Comparison of ENCODE assay signal across 8 cellular contexts in genomic region chr2:105789745-105790466, GRCh38. TPM values are rescaled to one million over a fixed set of nuclear protein-coding genes. Genes with fewer than 3 reads are reported as not detected.
DNase-seq lines count a peak whose midpoint lies in the region; ATAC-seq and TF ChIP-seq lines count a peak whose summit lies in the region.

No MANE protein-coding gene starts in this region.

- H3K27me3 ChIP-seq in MM.1S (replicated peaks; ENCODE audit: insufficient read depth, low read length) (no peaks in the 10 kb centered on the region), esophagus squamous epithelium (no peaks in the 10 kb centered on the region)

- DNase-seq in GM10266 (ENCODE audit: extremely low spot score) (peak; percentile 30), H4 (ENCODE audit: low spot score) (peak; percentile 75), MM.1S (peak; percentile 74), esophagus squamous epithelium (lab: John Stamatoyannopoulos, UW) (no peak), progenitor cell of endocrine pancreas (ENCODE audit: low spot score, unreplicated experiment) (no peak), HUDEP-2 (lab: John Stamatoyannopoulos, UW; ENCODE audit: unreplicated experiment in 76 of 76) (no peak), WTC11 (ENCODE audit: low spot score) (no peak)
- DNase-seq in activated CD8-positive, alpha-beta memory T cell treated with anti-CD3 and anti-CD28 coated beads for 24 hours, result peak; percentile 79

- TF ChIP-seq CTCF in GM10266 (IDR thresholded peaks at IDR 0.05; ENCODE audit: control insufficient read depth, insufficient read depth, low read depth, missing control alignments), result peak; percentile 58
- TF ChIP-seq CTCF in MM.1S (IDR thresholded peaks at IDR 0.05; ENCODE audit: low read length), result peak; percentile 20
- TF ChIP-seq CTCF in esophagus squamous epithelium (IDR thresholded peaks at IDR 0.05), result no peak
- peak; percentile 19 for TF ChIP-seq CTCF in progenitor cell of endocrine pancreas (IDR thresholded peaks at IDR 0.05; ENCODE audit: unreplicated experiment)
- TF ChIP-seq CTCF in WTC11 (IDR thresholded peaks at IDR 0.05), result no peak

- CTCF ChIA-PET in WTC11 (lab: Charles Lee), result no interaction called here

- peak overlapping the region; percentile 87 for H3K27ac ChIP-seq in MM.1S (ENCODE audit: low read length)
- H3K27ac ChIP-seq in esophagus squamous epithelium, result peak overlapping the region; percentile 63 to 85 (median 73)

- no peaks in the 10 kb centered on the region for H3K9me3 ChIP-seq in MM.1S (replicated peaks; ENCODE audit: insufficient read depth, low read length)
- H3K9me3 ChIP-seq in esophagus squamous epithelium, result no peaks in the 10 kb centered on the region

- no peaks in the 10 kb centered on the region for H3K36me3 Mint-ChIP-seq in progenitor cell of endocrine pancreas (ENCODE audit: insufficient read depth)
- H3K36me3 Mint-ChIP-seq in WTC11, result no peaks in the 10 kb centered on the region

- H3K4me2 ChIP-seq in MM.1S (ENCODE audit: low read depth, low read length), result peak overlapping the region; percentile 52

- peaks cover 27% of the 10 kb centered on the region for H3F3A ChIP-seq in MM.1S (ENCODE audit: insufficient read depth, low read length)

- no peak overlapping the region for H3K27ac Mint-ChIP-seq in progenitor cell of endocrine pancreas
- H3K27ac Mint-ChIP-seq in WTC11, result no peak overlapping the region

- H3K27me3 Mint-ChIP-seq in progenitor cell of endocrine pancreas (no peaks in the 10 kb centered on the region), WTC11 (ENCODE audit: low read depth) (no peaks in the 10 kb centered on the region)

- intact Hi-C loops in esophagus squamous epithelium (cut with DNase I), result no loop called here

- H3K4me3 ChIP-seq in MM.1S (ENCODE audit: low read length), result no peak overlapping the region
- H3K4me3 ChIP-seq in esophagus squamous epithelium, result peak overlapping the region in 1 of 4 donors; percentile 19

- H3K79me2 ChIP-seq in MM.1S (ENCODE audit: low read length), result peaks cover 99% of the 10 kb centered on the region

- POLR2A ChIA-PET in WTC11 (lab: Charles Lee), result no interaction called here

- H3K9ac ChIP-seq in MM.1S (ENCODE audit: low read length), result peak overlapping the region; percentile 49

- H4K20me1 ChIP-seq in MM.1S (ENCODE audit: insufficient read depth, low read length), result 0 out of 2 replicates have a peak, but pooled peaks cover 7% of the 10 kb centered on the region

- H3K4me3 Mint-ChIP-seq in progenitor cell of endocrine pancreas (ENCODE audit: low read depth) (no peak overlapping the region), WTC11 (no peak overlapping the region)

- H3K9me3 Mint-ChIP-seq in progenitor cell of endocrine pancreas (ENCODE audit: low read depth), result no peaks in the 10 kb centered on the region
- H3K9me3 Mint-ChIP-seq in WTC11, result peaks cover 5% of the 10 kb centered on the region; the same call in 1 of the 2 replicates

- no peaks in the 10 kb centered on the region for H3K36me3 ChIP-seq in MM.1S (replicated peaks; ENCODE audit: insufficient read depth, low read length)
- H3K36me3 ChIP-seq in esophagus squamous epithelium, result peaks cover 0 to 7% (median 0%) of the 10 kb centered on the region in 3 donors

- peak in 1 of 4 donors; percentile 44 for TF ChIP-seq POLR2A in esophagus squamous epithelium (IDR thresholded peaks at IDR 0.05)

- 23 to 38% methylated on average over 10 to 11 of the region's 11 CpGs for WGBS in esophagus squamous epithelium, 2 donors

- H3K9me2 ChIP-seq in MM.1S (replicated peaks; ENCODE audit: insufficient read depth, low read length), result no peaks in the 10 kb centered on the region

- H3K4me1 ChIP-seq in MM.1S (ENCODE audit: low read length) (peaks cover 61% of the 10 kb centered on the region), esophagus squamous epithelium (peaks cover 37 to 98% (median 47%) of the 10 kb centered on the region in 3 donors)

- no peak for ATAC-seq in WTC11

- H2AFZ ChIP-seq in MM.1S (ENCODE audit: low read length), result no peak overlapping the region

- peaks cover 40% of the 10 kb centered on the region for H3K4me1 Mint-ChIP-seq in progenitor cell of endocrine pancreas (ENCODE audit: low read depth)
- H3K4me1 Mint-ChIP-seq in WTC11, result peaks cover 71% of the 10 kb centered on the region

TF ChIP-seq in WTC11, 78 proteins besides CTCF, POLR2A, EP300 and RAD21:
- TF ChIP-seq NFYB (CRISPR knock-in tag; conservative IDR thresholded peaks at IDR 0.05; ENCODE audit: low read depth), result no peak
- no peak for TF ChIP-seq PREB (CRISPR knock-in tag; IDR thresholded peaks at IDR 0.05; ENCODE audit: borderline replicate concordance)
- no peak for TF ChIP-seq PRRX2 (CRISPR knock-in tag; IDR thresholded peaks at IDR 0.05)
- no peak for TF ChIP-seq ZBTB21 (CRISPR knock-in tag; IDR thresholded peaks at IDR 0.05; ENCODE audit: borderline replicate concordance)
- TF ChIP-seq NR2C2 (CRISPR knock-in tag; IDR thresholded peaks at IDR 0.05), result no peak
- no peak for TF ChIP-seq ATF6 (CRISPR knock-in tag; IDR thresholded peaks at IDR 0.05)
- TF ChIP-seq MAX (CRISPR knock-in tag; IDR thresholded peaks at IDR 0.05), result no peak
- TF ChIP-seq TEAD1 (CRISPR knock-in tag; IDR thresholded peaks at IDR 0.05), result no peak
- no peak for TF ChIP-seq JAZF1 (CRISPR knock-in tag; IDR thresholded peaks at IDR 0.05)
- no peak for TF ChIP-seq SMAD4 (CRISPR knock-in tag; IDR thresholded peaks at IDR 0.05)
- no peak for TF ChIP-seq AR (CRISPR knock-in tag; IDR thresholded peaks at IDR 0.05)

RNA-seq across cellular contexts. Expression of gene NCK2, which starts 45.2 kb away (rescaled TPM):
- 14.7 and 17.6 TPM in 2 replicates for total RNA-seq in H4 (2014; rRNA removed; shearing (Covaris generic))
- total RNA-seq in esophagus squamous epithelium (10 to 100 TPM; 55.4 to 90.5 (median 62.5) TPM), progenitor cell of endocrine pancreas (92.5 TPM in 2 replicates), WTC11 (2021) (63.7 to 75.4 TPM (median 65.1 TPM) in 3 replicates)

Comparison
In these comparisons a context has a peak if more than half of its experiments do, and no peak if none do; other contexts are left out.
1. DNase-seq: peak in GM10266 (single experiment), H4 (single experiment), MM.1S (single experiment) and activated CD8-positive, alpha-beta memory T cell treated with anti-CD3 and anti-CD28 coated beads for 24 hours (single experiment); none in esophagus squamous epithelium (single experiment), progenitor cell of endocrine pancreas (single experiment), HUDEP-2 (0 of 76) and WTC11 (single experiment).
2. CTCF ChIP-seq: peak in GM10266 (single experiment), MM.1S (single experiment) and progenitor cell of endocrine pancreas (single experiment); none in esophagus squamous epithelium (0 of 6) and WTC11 (single experiment).